In the genomic region with DNA sequence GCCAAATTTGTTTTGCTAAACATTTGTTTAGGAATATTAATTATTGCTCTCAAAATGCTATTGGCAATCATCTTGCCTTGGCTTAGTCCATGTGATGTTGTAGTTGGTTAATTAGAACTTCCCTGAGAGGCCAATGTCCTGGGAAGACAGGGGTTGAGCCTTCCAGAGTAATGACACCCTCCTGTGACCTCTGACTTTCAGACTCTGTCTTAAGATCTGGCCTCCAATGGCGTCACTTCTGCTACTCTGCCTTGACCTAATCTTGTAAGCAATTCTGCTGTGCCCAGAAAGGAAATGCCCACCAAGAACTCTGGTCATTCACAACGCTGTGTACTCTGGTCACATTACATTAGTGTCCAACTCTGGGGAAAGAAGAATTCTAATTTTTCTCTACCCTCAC, we compare ENCODE assay signal across 22 cellular contexts.
"Had no signal": no experiment of that assay in that cellular context is flagged by ENCODE, and none has a peak within 500 bp of the region (broad histone marks: within the 10 kb centered on the region; RNA-seq: fewer than 3 reads in every experiment).

No MANE protein-coding gene starts in this region.

- H3K4me1 Mint-ChIP-seq: activated naive CD4-positive, alpha-beta T cell treated with anti-CD3 and anti-CD28 coated beads, Interleukin-2, amount 10 ng/mL, durations not matched to agents 7 days and 5 days; immature natural killer cell had no signal

- DNase-seq: activated CD4-positive, alpha-beta T cell treated with anti-CD3 and anti-CD28 coated beads, Interleukin-2, amount 50 U/mL, for 1 hour; activated CD8-positive, alpha-beta memory T cell treated with anti-CD3 and anti-CD28 coated beads, Interleukin-2, amount 50 U/mL, for 4 hours; activated effector memory CD4-positive, alpha-beta T cell treated with Interleukin-2 at 50 U/mL for 16 hours; activated naive CD4-positive, alpha-beta T cell treated with anti-CD3 and anti-CD28 coated beads, Interleukin-2, amount 10 ng/mL, durations not matched to agents 7 days and 5 days; activated T-cell treated with anti-CD3 and anti-CD28 coated beads, Interleukin-2, amount 50 U/mL, for 48 hours; aorta; endodermal cell; heart right ventricle; immature natural killer cell; mesendoderm; nucleus accumbens; retina; stimulated activated CD4-positive, alpha-beta T cell treated with anti-CD3 and anti-CD28 coated beads, Interleukin-2, amount 100 ng/mL, for 24 hours; stimulated activated naive CD8-positive, alpha-beta T cell treated with anti-CD3 and anti-CD28 coated beads, Interleukin-15, Interleukin-2, amounts not matched to agents 100 U/mL and 50 U/mL, for 24 hours; substantia nigra; T1000; uterus had no signal

- H3K4me3 ChIP-seq: cardiac muscle cell, gastroesophageal sphincter, heart right ventricle, tibial nerve, uterus had no signal

- H3K36me3 ChIP-seq: cardiac muscle cell, uterus had no signal

- H3K9me3 Mint-ChIP-seq: activated naive CD4-positive, alpha-beta T cell treated with anti-CD3 and anti-CD28 coated beads, Interleukin-2, amount 10 ng/mL, durations not matched to agents 7 days and 5 days; endodermal cell; immature natural killer cell; natural killer cell treated with Interleukin-12 subunit alpha and Interleukin-12 subunit beta and Interleukin-15 and Interleukin-18, amount 100 ng/mL, for 72 hours had no signal

- H3K27ac ChIP-seq: cardiac muscle cell, gastroesophageal sphincter, heart right ventricle, tibial nerve, uterus had no signal

- H3K4me1 ChIP-seq: uterus had no signal

- H3K4me3 Mint-ChIP-seq: activated naive CD4-positive, alpha-beta T cell treated with anti-CD3 and anti-CD28 coated beads, Interleukin-2, amount 10 ng/mL, durations not matched to agents 7 days and 5 days; endodermal cell; immature natural killer cell; natural killer cell treated with Interleukin-12 subunit alpha and Interleukin-12 subunit beta and Interleukin-15 and Interleukin-18, amount 100 ng/mL, for 72 hours had no signal

- H3K27ac Mint-ChIP-seq: activated naive CD4-positive, alpha-beta T cell treated with anti-CD3 and anti-CD28 coated beads, Interleukin-2, amount 10 ng/mL, durations not matched to agents 7 days and 5 days; endodermal cell; immature natural killer cell; natural killer cell treated with Interleukin-12 subunit alpha and Interleukin-12 subunit beta and Interleukin-15 and Interleukin-18, amount 100 ng/mL, for 72 hours had no signal

- H3K9me3 ChIP-seq: gastroesophageal sphincter, heart right ventricle, tibial nerve, uterus had no signal

- H3K36me3 Mint-ChIP-seq: activated naive CD4-positive, alpha-beta T cell treated with anti-CD3 and anti-CD28 coated beads, Interleukin-2, amount 10 ng/mL, durations not matched to agents 7 days and 5 days; immature natural killer cell; natural killer cell treated with Interleukin-12 subunit alpha and Interleukin-12 subunit beta and Interleukin-15 and Interleukin-18, amount 100 ng/mL, for 72 hours had no signal

- ATAC-seq: activated CD4-positive, CD25-positive, alpha-beta regulatory T cell treated with anti-CD3 and anti-CD28 coated beads, Interleukin-2, amount 50 U/mL, for 24 hours; gastroesophageal sphincter; heart right ventricle; natural killer cell treated with Interleukin-12 subunit alpha and Interleukin-12 subunit beta and Interleukin-15 and Interleukin-18, amount 100 ng/mL, for 72 hours; stimulated activated naive CD8-positive, alpha-beta T cell treated with anti-CD3 and anti-CD28 coated beads, Interleukin-15, Interleukin-2, amounts not matched to agents 100 U/mL and 50 U/mL, for 24 hours had no signal

- H3K27me3 ChIP-seq: cardiac muscle cell, gastroesophageal sphincter, heart right ventricle, tibial nerve, uterus had no signal
